ENCODE assay signal across 27 cellular contexts in the genomic region with DNA sequence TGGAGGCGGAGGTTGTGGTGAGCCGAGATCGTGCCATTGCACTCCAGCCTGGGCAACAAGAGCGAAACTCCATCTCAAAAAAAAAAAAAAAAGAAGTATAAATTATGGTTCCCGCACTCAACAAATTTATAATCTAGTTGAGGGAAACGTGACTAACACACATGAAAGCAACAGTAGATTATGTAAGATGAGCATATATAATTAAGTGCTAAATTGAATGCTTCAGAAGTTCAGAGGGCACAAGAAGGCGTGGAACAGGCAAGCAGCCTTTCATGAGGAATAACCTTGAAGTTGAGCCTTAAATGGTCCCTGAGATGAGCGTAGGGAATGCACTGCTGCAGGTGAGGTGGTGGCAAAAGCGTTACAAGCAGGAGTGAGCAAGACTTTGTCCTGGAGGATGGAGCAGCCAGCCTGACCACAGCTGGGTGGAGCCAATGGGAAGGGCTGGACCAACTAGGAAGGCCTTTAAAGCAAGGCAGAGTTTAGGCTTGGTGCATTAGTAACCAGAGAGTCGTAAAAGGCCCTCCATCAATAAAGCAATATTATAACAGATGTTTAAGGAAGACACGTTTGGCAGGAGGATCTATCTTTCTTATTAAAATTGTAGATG. TPM values are rescaled to one million over a fixed set of nuclear protein-coding genes. Genes with fewer than 3 reads are reported as not detected.
DNase-seq lines count a peak whose midpoint lies in the region; ATAC-seq and TF ChIP-seq lines count a peak whose summit lies in the region.
"Had no signal": no experiment of that assay in that cellular context is flagged by ENCODE, and none has a peak within 500 bp of the region (broad histone marks: within the 10 kb centered on the region; RNA-seq: fewer than 3 reads in every experiment).

No MANE protein-coding gene starts in this region.

- H3K4me2 ChIP-seq in osteoblast (ENCODE audit: insufficient read depth, low read length) = no peak overlapping the region
- H3K4me2 ChIP-seq: hepatocyte had no signal

- no peaks in the 10 kb centered on the region for H3K36me3 Mint-ChIP-seq in WTC11
- H3K36me3 Mint-ChIP-seq: activated naive CD8-positive, alpha-beta T cell treated with anti-CD3 and anti-CD28 coated beads for 36 hours; natural killer cell had no signal

- H3K4me3 ChIP-seq in osteoblast (ENCODE audit: insufficient read depth, low read length) = no peak overlapping the region
- H3K4me3 ChIP-seq: gastroesophageal sphincter, hepatocyte, lower lobe of right lung, ovary, SK-N-MC had no signal

- TF ChIP-seq CTCF in WTC11 (IDR thresholded peaks at IDR 0.05) (no peak), osteoblast (IDR thresholded peaks at IDR 0.05; ENCODE audit: extremely low read depth, low read depth, low read length) (no peak)

- DNase-seq in NCI-H82 (lab: John Stamatoyannopoulos, UW) = peak; percentile 33
- DNase-seq in NCI-H82 treated with DMSO at 0.1 percent for 48 hours (lab: John Stamatoyannopoulos, UW; ENCODE audit: unreplicated experiment) = no peak
- DNase-seq in NCI-H2227 treated with DMSO at 0.1 percent for 48 hours (lab: John Stamatoyannopoulos, UW) = peak; percentile 91
- no peak for DNase-seq in WTC11 (ENCODE audit: low spot score)
- DNase-seq in osteoblast (ENCODE audit: insufficient read length, low spot score, missing footprints) = no peak
- no peak for DNase-seq in NCI-H2081 treated with DMSO at 0.1 percent for 48 hours (lab: John Stamatoyannopoulos, UW)
- no peak for DNase-seq in DMS79 treated with DMSO at 0.1 percent for 48 hours (lab: John Stamatoyannopoulos, UW)
- no peak for DNase-seq in NCI-H1436 (lab: John Stamatoyannopoulos, UW)
- DNase-seq: activated CD4-positive, alpha-beta T cell treated with anti-CD3 and anti-CD28 coated beads for 4 hours; activated effector memory CD4-positive, alpha-beta T cell treated with Interleukin-2 at 50 U/mL for 16 hours; activated naive CD8-positive, alpha-beta T cell treated with anti-CD3 and anti-CD28 coated beads for 36 hours; anterior cingulate cortex; C1 segment of cervical spinal cord; lower lobe of right lung; natural killer cell; NCI-H1105 treated with DMSO at 0.1 percent for 48 hours; NCI-H1930; NCI-H345; NCI-H748 treated with DMSO at 0.1 percent for 48 hours; ovary; PC-3; stimulated activated naive CD4-positive, alpha-beta T cell treated with Interleukin-2 at 50 U/mL for 16 hours had no signal

- H3K36me3 ChIP-seq in osteoblast (ENCODE audit: insufficient read depth, low read length) = no peaks in the 10 kb centered on the region
- H3K36me3 ChIP-seq: gastroesophageal sphincter, lower lobe of right lung, ovary had no signal

- H3K4me3 Mint-ChIP-seq in WTC11 = no peak overlapping the region
- H3K4me3 Mint-ChIP-seq: activated naive CD8-positive, alpha-beta T cell treated with anti-CD3 and anti-CD28 coated beads for 36 hours; natural killer cell had no signal

- no peaks in the 10 kb centered on the region for H3K27me3 ChIP-seq in osteoblast (ENCODE audit: insufficient read depth, low read length)
- H3K27me3 ChIP-seq: gastroesophageal sphincter, hepatocyte, ovary had no signal

- H3K4me1 Mint-ChIP-seq in WTC11 = peaks cover 13% of the 10 kb centered on the region
- H3K4me1 Mint-ChIP-seq: activated naive CD8-positive, alpha-beta T cell treated with anti-CD3 and anti-CD28 coated beads for 36 hours; natural killer cell had no signal

- no peaks in the 10 kb centered on the region for H3K79me2 ChIP-seq in osteoblast (ENCODE audit: insufficient read depth, low read length)
- H3K79me2 ChIP-seq: hepatocyte had no signal

- peak overlapping the region; percentile 9 for H2AFZ ChIP-seq in osteoblast (ENCODE audit: low read length)
- H2AFZ ChIP-seq: hepatocyte had no signal

- no peaks in the 10 kb centered on the region for H3K27me3 Mint-ChIP-seq in WTC11 (ENCODE audit: low read depth)

- H4K20me1 ChIP-seq in osteoblast (ENCODE audit: insufficient read depth, low read length) = no peaks in the 10 kb centered on the region

- no peak overlapping the region for H3K27ac ChIP-seq in osteoblast (ENCODE audit: low read depth, low read length)
- H3K27ac ChIP-seq: 22Rv1, gastroesophageal sphincter, hepatocyte, lower lobe of right lung, ovary had no signal

- no peaks in the 10 kb centered on the region for H3K9me3 Mint-ChIP-seq in WTC11
- H3K9me3 Mint-ChIP-seq: activated naive CD8-positive, alpha-beta T cell treated with anti-CD3 and anti-CD28 coated beads for 36 hours; natural killer cell had no signal

- peaks cover 16% of the 10 kb centered on the region for H3K4me1 ChIP-seq in osteoblast (ENCODE audit: insufficient read depth, low read length)
- H3K4me1 ChIP-seq: Caco-2 had no signal

- POLR2A ChIA-PET in WTC11 (lab: Charles Lee) = no interaction called here

- H3K27ac Mint-ChIP-seq in WTC11 = no peak overlapping the region
- H3K27ac Mint-ChIP-seq: activated naive CD8-positive, alpha-beta T cell treated with anti-CD3 and anti-CD28 coated beads for 36 hours; natural killer cell had no signal

- CTCF ChIA-PET in WTC11 (lab: Charles Lee) = no interaction called here

- H3K9me3 ChIP-seq in osteoblast (ENCODE audit: low read depth, low read length) = no peaks in the 10 kb centered on the region
- H3K9me3 ChIP-seq: Caco-2, gastroesophageal sphincter, lower lobe of right lung, ovary had no signal

- peak; percentile 55 for ATAC-seq in WTC11
- ATAC-seq: gastroesophageal sphincter, lower lobe of right lung, natural killer cell, PC-3 had no signal

TF ChIP-seq in WTC11, 78 proteins besides CTCF, POLR2A, EP300 and RAD21 (continues in another document):
- TF ChIP-seq ELF4 (CRISPR knock-in tag; IDR thresholded peaks at IDR 0.05; ENCODE audit: low read depth) (no peak), GABPB1 (CRISPR knock-in tag; IDR thresholded peaks at IDR 0.05) (no peak), ZNF671 (CRISPR knock-in tag; IDR thresholded peaks at IDR 0.05) (no peak), SMAD4 (CRISPR knock-in tag; IDR thresholded peaks at IDR 0.05) (no peak), ATF3 (CRISPR knock-in tag; conservative IDR thresholded peaks at IDR 0.05) (no peak), AFF4 (CRISPR knock-in tag; IDR thresholded peaks at IDR 0.05; ENCODE audit: borderline replicate concordance) (no peak), NFATC4 (CRISPR knock-in tag; IDR thresholded peaks at IDR 0.05) (no peak), GTF2I (CRISPR knock-in tag; conservative IDR thresholded peaks at IDR 0.05) (no peak), NFYB (CRISPR knock-in tag; conservative IDR thresholded peaks at IDR 0.05; ENCODE audit: low read depth) (no peak), MYBL2 (CRISPR knock-in tag; IDR thresholded peaks at IDR 0.05) (no peak), SMAD3 (CRISPR knock-in tag; IDR thresholded peaks at IDR 0.05; ENCODE audit: borderline replicate concordance) (no peak), ZNF219 (CRISPR knock-in tag; IDR thresholded peaks at IDR 0.05; ENCODE audit: borderline replicate concordance) (no peak)
- TF ChIP-seq, protein P1, sequence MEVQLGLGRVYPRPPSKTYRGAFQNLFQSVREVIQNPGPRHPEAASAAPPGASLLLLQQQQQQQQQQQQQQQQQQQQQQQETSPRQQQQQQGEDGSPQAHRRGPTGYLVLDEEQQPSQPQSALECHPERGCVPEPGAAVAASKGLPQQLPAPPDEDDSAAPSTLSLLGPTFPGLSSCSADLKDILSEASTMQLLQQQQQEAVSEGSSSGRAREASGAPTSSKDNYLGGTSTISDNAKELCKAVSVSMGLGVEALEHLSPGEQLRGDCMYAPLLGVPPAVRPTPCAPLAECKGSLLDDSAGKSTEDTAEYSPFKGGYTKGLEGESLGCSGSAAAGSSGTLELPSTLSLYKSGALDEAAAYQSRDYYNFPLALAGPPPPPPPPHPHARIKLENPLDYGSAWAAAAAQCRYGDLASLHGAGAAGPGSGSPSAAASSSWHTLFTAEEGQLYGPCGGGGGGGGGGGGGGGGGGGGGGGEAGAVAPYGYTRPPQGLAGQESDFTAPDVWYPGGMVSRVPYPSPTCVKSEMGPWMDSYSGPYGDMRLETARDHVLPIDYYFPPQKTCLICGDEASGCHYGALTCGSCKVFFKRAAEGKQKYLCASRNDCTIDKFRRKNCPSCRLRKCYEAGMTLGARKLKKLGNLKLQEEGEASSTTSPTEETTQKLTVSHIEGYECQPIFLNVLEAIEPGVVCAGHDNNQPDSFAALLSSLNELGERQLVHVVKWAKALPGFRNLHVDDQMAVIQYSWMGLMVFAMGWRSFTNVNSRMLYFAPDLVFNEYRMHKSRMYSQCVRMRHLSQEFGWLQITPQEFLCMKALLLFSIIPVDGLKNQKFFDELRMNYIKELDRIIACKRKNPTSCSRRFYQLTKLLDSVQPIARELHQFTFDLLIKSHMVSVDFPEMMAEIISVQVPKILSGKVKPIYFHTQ (CRISPR knock-in tag; IDR thresholded peaks at IDR 0.05) = no peak

RNA-seq across cellular contexts. Expression of gene TUBA1A, which starts 30.6 kb away (rescaled TPM):
- total RNA-seq in WTC11 (2021) (195 to 226 TPM (median 203 TPM) in 3 replicates), osteoblast (478 and 491 TPM in 2 replicates)

RNA-seq across cellular contexts. Expression of gene TUBA1C, which starts 45.4 kb away (rescaled TPM):
- total RNA-seq in WTC11 (2021) (458 to 540 TPM (median 478 TPM) in 3 replicates), osteoblast (307 and 321 TPM in 2 replicates)

Comparison
In these comparisons a context has a peak if more than half of its experiments do, and no peak if none do; other contexts are left out.
1. DNase-seq: peak in NCI-H82 (single experiment) and NCI-H2227 treated with DMSO at 0.1 percent for 48 hours (single experiment); none in NCI-H82 treated with DMSO at 0.1 percent for 48 hours (single experiment), WTC11 (single experiment), osteoblast (single experiment), NCI-H2081 treated with DMSO at 0.1 percent for 48 hours (single experiment), DMS79 treated with DMSO at 0.1 percent for 48 hours (single experiment) and NCI-H1436 (single experiment).